8 cellular contexts compared by ENCODE assay signal in the genomic region with DNA sequence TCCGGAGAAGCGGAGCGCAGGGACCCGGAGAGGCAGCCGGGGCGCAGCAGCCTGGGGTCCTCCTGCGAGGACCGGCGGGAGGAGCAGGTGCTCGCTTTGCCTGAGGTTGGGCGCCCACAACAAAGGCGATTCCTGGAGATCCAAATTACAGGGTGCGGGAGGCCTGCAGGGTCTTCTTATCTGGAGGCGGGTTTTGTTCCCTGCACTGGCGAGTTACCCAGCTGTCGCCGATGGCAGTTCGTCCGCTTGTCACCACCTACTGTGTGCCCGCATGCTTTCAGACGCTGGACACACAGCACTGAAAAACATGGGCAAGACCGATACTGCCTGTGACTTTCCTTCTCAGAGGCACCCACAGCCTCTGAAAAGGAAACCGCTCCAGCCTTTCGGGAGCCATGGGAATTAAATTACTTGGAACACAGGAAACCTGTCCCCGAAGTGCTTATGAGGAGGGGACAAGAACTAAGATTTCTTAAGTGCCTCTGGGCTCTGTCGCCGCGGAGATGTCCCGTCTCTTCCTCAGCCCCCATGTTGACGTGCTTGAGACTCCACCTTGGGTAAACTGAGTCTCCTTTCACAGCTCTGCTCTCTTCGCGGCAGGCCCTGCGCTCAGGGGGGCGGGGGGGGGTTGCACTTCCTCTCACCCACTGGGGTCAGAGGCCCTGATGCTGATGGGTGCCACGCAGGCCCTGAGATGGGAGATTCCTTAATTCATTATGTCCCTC. TPM values are rescaled to one million over a fixed set of nuclear protein-coding genes. Genes with fewer than 3 reads are reported as not detected.
DNase-seq lines count a peak whose midpoint lies in the region; ATAC-seq, FAIRE-seq and TF ChIP-seq lines count a peak whose summit lies in the region.

No MANE protein-coding gene starts in this region.

- POLR2A ChIA-PET in K562 (lab: Yijun Ruan, JAX) = interaction anchor here (0.6 kb wide), 1 partner anchor 191 kb away, joined by 3 read pairs; no protein-coding TSS in a partner anchor

- no peaks in the 10 kb centered on the region for H3K9me3 Mint-ChIP-seq in stimulated activated naive CD8-positive, alpha-beta T cell treated with anti-CD3 and anti-CD28 coated beads, Interleukin-15, Interleukin-2, amounts not matched to agents 100 ng/mL and 50 ng/mL, for 24 hours

- 63% methylated on average over 29 of the region's 35 CpGs for WGBS in K562 (ENCODE audit: insufficient coverage, low coverage, missing lambda C conversion rate)

- H3K27me3 Mint-ChIP-seq in stimulated activated naive CD8-positive, alpha-beta T cell treated with anti-CD3 and anti-CD28 coated beads, Interleukin-15, Interleukin-2, amounts not matched to agents 100 ng/mL and 50 ng/mL, for 24 hours = peaks cover 14% of the 10 kb centered on the region

- ATAC-seq in stimulated activated naive CD8-positive, alpha-beta T cell treated with anti-CD3 and anti-CD28 coated beads, Interleukin-15, Interleukin-2, amounts not matched to agents 100 U/mL and 50 U/mL, for 24 hours = no peak
- ATAC-seq in K562 (no peak), lower lobe of right lung (peak; percentile 1 to 4), upper lobe of right lung (no peak), GM18867 (IDR thresholded peaks at IDR 0.05; ENCODE audit: unreplicated experiment) (no peak)

- peak overlapping the region; percentile 51 for H3K4me3 Mint-ChIP-seq in stimulated activated naive CD8-positive, alpha-beta T cell treated with anti-CD3 and anti-CD28 coated beads, Interleukin-15, Interleukin-2, amounts not matched to agents 100 ng/mL and 50 ng/mL, for 24 hours

- CTCF ChIA-PET in K562 (lab: Yijun Ruan, JAX; ENCODE audit: low intra/inter-chr PET ratio) = no interaction called here

- peak overlapping the region; percentile 86 for H2AFZ ChIP-seq in K562 (ENCODE audit: low read depth, low read length)

- H3K27ac Mint-ChIP-seq in stimulated activated naive CD8-positive, alpha-beta T cell treated with anti-CD3 and anti-CD28 coated beads, Interleukin-15, Interleukin-2, amounts not matched to agents 100 ng/mL and 50 ng/mL, for 24 hours = no peak overlapping the region

- intact Hi-C loops in K562 (cut with micrococcal nuclease) = loop anchor here (5.0 kb wide), 4 partner anchors 42 to 382 kb away; partner anchors contain the start of genes MARK2, RCOR2 and SPINDOC
- intact Hi-C loops in lower lobe of right lung (cut with DNase I) = no loop called here
- intact Hi-C loops in upper lobe of right lung (cut with DNase I) = no loop called here

- TF ChIP-seq EP300 in K562 (IDR thresholded peaks at IDR 0.05; ENCODE audit: low read length) = no peak

- in situ Hi-C loops in K562 (cut with MboI) = loop anchor here (10.0 kb wide), 1 partner anchor 375 kb away; no protein-coding TSS in a partner anchor

- TF ChIP-seq CTCF in K562 (IDR thresholded peaks at IDR 0.05 in 2 of 3, conservative IDR thresholded peaks at IDR 0.05 in 1 of 3; ENCODE audit: insufficient read depth in 2 of 3, low read depth in 1 of 3, low read length in 3 of 3) (no peak), lower lobe of right lung (IDR thresholded peaks at IDR 0.05) (no peak), upper lobe of right lung (IDR thresholded peaks at IDR 0.05) (no peak)

- peaks cover 8 to 40% of the 10 kb centered on the region in 2 experiments for H3K4me1 ChIP-seq in K562 (replicated peaks in 1 of 2; ENCODE audit: control insufficient read depth in 2 of 2, insufficient read depth in 2 of 2, low read length in 2 of 2)
- peaks cover 15% of the 10 kb centered on the region for H3K4me1 ChIP-seq in lower lobe of right lung
- peaks cover 22% of the 10 kb centered on the region for H3K4me1 ChIP-seq in upper lobe of right lung

- peak overlapping the region; percentile 60; the same call in 1 of the 2 replicates for H3K4me3 ChIP-seq in K562
- H3K4me3 ChIP-seq in lower lobe of right lung = peak overlapping the region; percentile 80
- H3K4me3 ChIP-seq in upper lobe of right lung = peak overlapping the region; percentile 82

- no peaks in the 10 kb centered on the region for H3K36me3 Mint-ChIP-seq in stimulated activated naive CD8-positive, alpha-beta T cell treated with anti-CD3 and anti-CD28 coated beads, Interleukin-15, Interleukin-2, amounts not matched to agents 100 ng/mL and 50 ng/mL, for 24 hours (ENCODE audit: low read depth)

- BruUV-seq in K562 (replicated peaks; lab: Mats Ljungman, UMichigan) = no TSS peak

- DNase-seq in stimulated activated naive CD8-positive, alpha-beta T cell treated with anti-CD3 and anti-CD28 coated beads, Interleukin-15, Interleukin-2, amounts not matched to agents 100 U/mL and 50 U/mL, for 24 hours = no peak
- DNase-seq in K562 (ENCODE audit: extremely low read depth in 1 of 4, low spot score in 3 of 4) = no peak
- DNase-seq in lower lobe of right lung = no peak
- DNase-seq in upper lobe of right lung = no peak
- no peak for DNase-seq in NCI-H446 (lab: John Stamatoyannopoulos, UW)
- DNase-seq in substantia nigra (lab: John Stamatoyannopoulos, UW) = no peak

- H3K9me1 ChIP-seq in K562 (ENCODE audit: control insufficient read depth, insufficient read depth, low read length) = no peaks in the 10 kb centered on the region

- peaks cover 11% of the 10 kb centered on the region; the same call in 1 of the 3 replicates for H3K36me3 ChIP-seq in K562 (ENCODE audit: control insufficient read depth, insufficient read depth, low read length)
- no peaks in the 10 kb centered on the region for H3K36me3 ChIP-seq in lower lobe of right lung
- H3K36me3 ChIP-seq in upper lobe of right lung = no peaks in the 10 kb centered on the region

- no peak for FAIRE-seq in K562 (lab: Jason Lieb, UNC)

- H3K4me1 Mint-ChIP-seq in stimulated activated naive CD8-positive, alpha-beta T cell treated with anti-CD3 and anti-CD28 coated beads, Interleukin-15, Interleukin-2, amounts not matched to agents 100 ng/mL and 50 ng/mL, for 24 hours (ENCODE audit: low read depth) = peaks cover 8% of the 10 kb centered on the region

- TF ChIP-seq POLR2A in K562 (conservative IDR thresholded peaks at IDR 0.05) = no peak

- H3K9ac ChIP-seq in K562 (ENCODE audit: insufficient read depth in 1 of 2, low read depth in 2 of 2, low read length in 2 of 2) = peak overlapping the region; percentile 63 to 95; a peak in 3 of 4 replicates

- H3K27ac ChIP-seq in K562 (ENCODE audit: extremely low read depth, low read depth, low read length) = no peak overlapping the region
- peak overlapping the region; percentile 72 for H3K27ac ChIP-seq in lower lobe of right lung
- H3K27ac ChIP-seq in upper lobe of right lung = peak overlapping the region; percentile 55
- H3K27ac ChIP-seq in substantia nigra (ENCODE audit: low read depth, low read length, poor library complexity, severe bottlenecking) = no peak overlapping the region

- no peaks in the 10 kb centered on the region for H3K9me3 ChIP-seq in K562 (replicated peaks; ENCODE audit: control insufficient read depth, insufficient read depth, low read depth, low read length)
- H3K9me3 ChIP-seq in lower lobe of right lung = no peaks in the 10 kb centered on the region
- H3K9me3 ChIP-seq in upper lobe of right lung = no peaks in the 10 kb centered on the region

- H3K4me2 ChIP-seq in K562 (ENCODE audit: insufficient read depth, low read length) = no peak overlapping the region

- H3K27me3 ChIP-seq in K562 (ENCODE audit: control insufficient read depth in 2 of 2, insufficient read depth in 2 of 2, low read length in 2 of 2) (no peaks in the 10 kb centered on the region), lower lobe of right lung (ENCODE audit: low read depth) (no peaks in the 10 kb centered on the region), upper lobe of right lung (no peaks in the 10 kb centered on the region)

- TF ChIP-seq RAD21 in K562 (CRISPR knock-in tag; conservative IDR thresholded peaks at IDR 0.05 in 1 of 2, IDR thresholded peaks at IDR 0.05 in 1 of 2) = no peak

- H4K20me1 ChIP-seq in K562 (replicated peaks; ENCODE audit: control insufficient read depth, insufficient read depth, low read length) = no peaks in the 10 kb centered on the region

- peaks cover 19% of the 10 kb centered on the region for H3K79me2 ChIP-seq in K562 (ENCODE audit: control insufficient read depth, insufficient read depth, low read length)

RNA-seq across cellular contexts. Expression of gene ZFTA, which starts 1.3 kb away (rescaled TPM):
- 11.1 and 14.8 TPM in 2 replicates for total RNA-seq in K562 (2011; cell fraction: chromatin; rRNA removed; ENCODE audit: low replicate concordance)
- 8.8 and 11.5 TPM in 2 replicates for total RNA-seq in K562 (2011; cell fraction: nucleolus; rRNA removed)
- total RNA-seq in K562 (2011; cell fraction: nucleoplasm; rRNA removed) = 12.8 and 16.3 TPM in 2 replicates
- 6.7 and 7.6 TPM in 2 replicates for total RNA-seq in K562 (2014; rRNA removed)
- 2.9 and 3.0 TPM in 2 replicates for total RNA-seq in K562 (2014; rRNA removed; fragmentation: Illumina TruSeq; extraction: Trizol)
- 3.7 and 4.2 TPM in 2 replicates for total RNA-seq in K562 (2015; rRNA removed; fragmentation: Illumina TruSeq; extraction: Trizol)
- total RNA-seq in K562 (2021) = 8.4 and 12.3 TPM in 2 replicates
- polyA plus RNA-seq in K562 (2011; rRNA removed) = 2.6 and 2.8 TPM in 2 replicates
- 1.7 and 4.1 TPM in 2 replicates for polyA plus RNA-seq in K562 (2011; cell fraction: cytosol; rRNA removed)
- polyA plus RNA-seq in K562 (2011; cell fraction: nucleus; rRNA removed) = 10.4 and 14.9 TPM in 2 replicates
- polyA plus RNA-seq in K562 (2012) = 3.1 and 3.3 TPM in 2 replicates
- polyA plus RNA-seq in K562 (2014; fragmentation: Illumina TruSeq; extraction: Trizol) = 2.5 and 2.6 TPM in 2 replicates
- polyA plus RNA-seq in K562 (2014; fragmentation: Nextera tagmentation; extraction: Ambion mirVana) = under 1 TPM; 0.45 TPM
- 4.6 and 5.1 TPM in 2 replicates for polyA plus RNA-seq in K562 (2014; rRNA removed)
- polyA minus RNA-seq in K562 (2011; rRNA and poly(A)+ RNA removed) = 1.9 and 2.1 TPM in 2 replicates
- 2.3 and 4.7 TPM in 2 replicates for polyA minus RNA-seq in K562 (2011; cell fraction: cytosol; rRNA and poly(A)+ RNA removed)
- polyA minus RNA-seq in K562 (2011; cell fraction: nucleus; rRNA and poly(A)+ RNA removed) = 5.1 and 5.3 TPM in 2 replicates
- total RNA-seq in lower lobe of right lung = 9.3 TPM
- 9.5 TPM for total RNA-seq in upper lobe of right lung

RNA-seq across cellular contexts. Expression of gene SPINDOC, which starts 43.4 kb away (rescaled TPM):
- 22.0 and 38.1 TPM in 2 replicates for total RNA-seq in K562 (2011; cell fraction: chromatin; rRNA removed; ENCODE audit: low replicate concordance)
- total RNA-seq in K562 (2011; cell fraction: nucleolus; rRNA removed) = 26.2 and 28.3 TPM in 2 replicates
- total RNA-seq in K562 (2011; cell fraction: nucleoplasm; rRNA removed) = 23.4 and 29.6 TPM in 2 replicates
- total RNA-seq in K562 (2014; rRNA removed) (36.3 and 39.3 TPM in 2 replicates), K562 (2014; rRNA removed; fragmentation: Illumina TruSeq; extraction: Trizol) (11.5 and 11.8 TPM in 2 replicates), K562 (2015; rRNA removed; fragmentation: Illumina TruSeq; extraction: Trizol) (31.4 and 31.9 TPM in 2 replicates), K562 (2021) (33.0 and 35.3 TPM in 2 replicates), lower lobe of right lung (21.7 TPM), upper lobe of right lung (20.3 TPM)
- polyA plus RNA-seq in K562 (2011; rRNA removed) (15.1 and 16.9 TPM in 2 replicates), K562 (2014; fragmentation: Illumina TruSeq; extraction: Trizol) (19.6 and 26.5 TPM in 2 replicates), K562 (2014; fragmentation: Nextera tagmentation; extraction: Ambion mirVana) (under 1 TPM; 0.70 to 0.95 TPM), K562 (2014; rRNA removed) (35.0 and 38.6 TPM in 2 replicates)
- polyA plus RNA-seq in K562 (2011; cell fraction: cytosol; rRNA removed) = 18.9 and 34.3 TPM in 2 replicates
- polyA plus RNA-seq in K562 (2011; cell fraction: nucleus; rRNA removed) = 17.4 and 25.9 TPM in 2 replicates
- polyA plus RNA-seq in K562 (2012) = 29.5 and 34.3 TPM in 2 replicates
- polyA minus RNA-seq in K562 (2011; rRNA and poly(A)+ RNA removed) = 4.3 and 4.6 TPM in 2 replicates
- polyA minus RNA-seq in K562 (2011; cell fraction: cytosol; rRNA and poly(A)+ RNA removed) = 10.5 and 11.5 TPM in 2 replicates
- polyA minus RNA-seq in K562 (2011; cell fraction: nucleus; rRNA and poly(A)+ RNA removed) = 7.0 and 7.8 TPM in 2 replicates

Comparison
In these comparisons a context has a peak if more than half of its experiments do, and no peak if none do; other contexts are left out.
1. ATAC-seq: peak in lower lobe of right lung (2 of 2); none in stimulated activated naive CD8-positive, alpha-beta T cell treated with anti-CD3 and anti-CD28 coated beads, Interleukin-15, Interleukin-2, amounts not matched to agents 100 U/mL and 50 U/mL, for 24 hours (single experiment), K562 (single experiment), upper lobe of right lung (single experiment) and GM18867 (single experiment).
2. H3K27ac ChIP-seq: peak in lower lobe of right lung (single experiment) and upper lobe of right lung (single experiment); none in K562 (single experiment) and substantia nigra (single experiment).
3. Peak in every context shown above with its lines, with median percentiles within 50 percentile points of each other: H3K4me3 ChIP-seq.